31 cellular contexts compared by ENCODE assay signal in genomic region chr5:180898621-180899246, GRCh38. TPM values are rescaled to one million over a fixed set of nuclear protein-coding genes. Genes with fewer than 3 reads are reported as not detected.
A peak's percentile ranks its signal among the peaks of the same experiment; 100 is the strongest.
DNase-seq lines count a peak whose midpoint lies in the region; ATAC-seq, FAIRE-seq and TF ChIP-seq lines count a peak whose summit lies in the region.
"Had no signal": no experiment of that assay in that cellular context is flagged by ENCODE, and none has a peak within 500 bp of the region (broad histone marks: within the 10 kb centered on the region; RNA-seq: fewer than 3 reads in every experiment).

TSS of gene BTNL8 (plus strand) at chr5:180899159. CDS start at chr5:180899311, 152 bp downstream.

- peak; percentile 58 to 93 (median 86) for ATAC-seq in pancreas
- ATAC-seq: naive thymus-derived CD8-positive, alpha-beta T cell; stimulated activated memory B cell treated with anti-CD40 and anti-IgM and Interleukin-4, amounts not matched to agents 10 μg/mL and 1 μg/mL and 100 μg/mL, for 72 hours had no signal

- no peak for TF ChIP-seq CTCF in MCF 10A (IDR thresholded peaks at IDR 0.05; ENCODE audit: unreplicated experiment)
- no peak for TF ChIP-seq CTCF in breast epithelium (IDR thresholded peaks at IDR 0.05)
- TF ChIP-seq CTCF in epithelial cell of esophagus (IDR thresholded peaks at IDR 0.05; ENCODE audit: insufficient read depth, low read depth, low read length, missing control alignments), result no peak
- no peak for TF ChIP-seq CTCF in pancreas (IDR thresholded peaks at IDR 0.05)
- no peak for TF ChIP-seq CTCF in type B pancreatic cell (conservative IDR thresholded peaks at IDR 0.05)

- peaks cover 0 to 15% of the 10 kb centered on the region in 2 donors for H3K9me3 ChIP-seq in breast epithelium
- H3K9me3 ChIP-seq in pancreas, result no peaks in the 10 kb centered on the region
- H3K9me3 ChIP-seq: HAP-1 had no signal

- H3K27ac ChIP-seq in breast epithelium, result no peak within 1 kb of the TSS
- H3K27ac ChIP-seq in pancreas, result peak within 1 kb of the TSS in 2 of 4 donors; percentile 6 to 22
- H3K27ac ChIP-seq: 22Rv1 had no signal

- no TSS peak for BruUV-seq in MCF 10A (replicated peaks; lab: Mats Ljungman, UMichigan)

- POLR2A ChIA-PET in MCF 10A (lab: Yijun Ruan, JAX), result interaction anchor here (1.3 to 1.4 kb wide), 2 partner anchors 11 to 30 kb away, joined by 3 to 6 read pairs; no protein-coding TSS in a partner anchor

- H3K36me3 Mint-ChIP-seq in MCF 10A (ENCODE audit: insufficient read depth, unreplicated experiment) (no peaks in the 10 kb centered on the region), type B pancreatic cell (no peaks in the 10 kb centered on the region)
- H3K36me3 Mint-ChIP-seq: naive thymus-derived CD8-positive, alpha-beta T cell; stimulated activated memory B cell treated with anti-CD40 and anti-IgM and Interleukin-4, amounts not matched to agents 10 μg/mL and 1 μg/mL and 100 μg/mL, for 72 hours had no signal

- WGBS in pancreas, 2 donors, result 62 to 64% methylated on average over 9 of the region's 9 CpGs

- no peaks in the 10 kb centered on the region for H3K36me3 ChIP-seq in breast epithelium
- H3K36me3 ChIP-seq in pancreas, result no peaks in the 10 kb centered on the region
- H3K36me3 ChIP-seq: HAP-1 had no signal

- peak; percentile 29 for FAIRE-seq in pancreas (lab: Jason Lieb, UNC)
- FAIRE-seq: urothelium cell line had no signal

- intact Hi-C loops in MCF 10A (cut with micrococcal nuclease) (no loop called here), breast epithelium (cut with DNase I; ENCODE audit: low total_unique reads) (no loop called here), pancreas (cut with DNase I) (no loop called here)

- no peak for TF ChIP-seq POLR2A in breast epithelium (IDR thresholded peaks at IDR 0.05)

- H3K4me3 ChIP-seq in breast epithelium, result no peak within 1 kb of the TSS
- no peak within 1 kb of the TSS for H3K4me3 ChIP-seq in epithelial cell of esophagus (ENCODE audit: low read length)
- H3K4me3 ChIP-seq in pancreas, result no peak within 1 kb of the TSS
- H3K4me3 ChIP-seq: HAP-1 had no signal

- peak within 1 kb of the TSS; percentile 6 for H3K27ac Mint-ChIP-seq in MCF 10A (ENCODE audit: low read depth, unreplicated experiment)
- H3K27ac Mint-ChIP-seq in type B pancreatic cell, result peak within 1 kb of the TSS; percentile 21
- H3K27ac Mint-ChIP-seq: activated CD4-positive, alpha-beta memory T cell treated with anti-CD3 and anti-CD28 coated beads, Interleukin-2, amount 10 ng/mL, durations not matched to agents 7 days and 5 days; activated naive CD4-positive, alpha-beta T cell treated with anti-CD3 and anti-CD28 coated beads for 36 hours; activated T-helper 1 cell treated with anti-CD3 and anti-CD28 coated beads, Interleukin-12 subunit alpha, Interleukin-12 subunit beta, Interleukin-2, Interleukin-4 antibody, amounts not matched to agents 30 ng/mL and 10 ng/mL and 1 ng/mL, durations not matched to agents 14 hours and 24 hours and 36 hours; stimulated activated memory B cell treated with anti-CD40 and anti-IgM and Interleukin-4, amounts not matched to agents 10 μg/mL and 1 μg/mL and 100 μg/mL, for 72 hours had no signal

- H3K9me3 Mint-ChIP-seq in MCF 10A (ENCODE audit: unreplicated experiment) (no peaks in the 10 kb centered on the region), type B pancreatic cell (peaks cover 4% of the 10 kb centered on the region)

- DNase-seq in MCF 10A (ENCODE audit: unreplicated experiment) (peak; percentile 16), breast epithelium (ENCODE audit: low spot score in 2 of 2) (no peak), epithelial cell of esophagus (ENCODE audit: low read depth) (peak; percentile 51), pancreas (peak in 1 of 6 donors; percentile 36), type B pancreatic cell (ENCODE audit: extremely low spot score, unreplicated experiment) (no peak), DMS 273 treated with DMSO at 0.1 percent for 48 hours (lab: John Stamatoyannopoulos, UW) (no peak)
- DNase-seq in activated T-cell treated with anti-CD3 and anti-CD28 coated beads, Interleukin-2, amount 50 U/mL, for 48 hours, result no peak
- DNase-seq in activated CD4-positive, alpha-beta T cell treated with anti-CD3 and anti-CD28 coated beads for 48 hours, result no peak
- DNase-seq: activated CD4-positive, alpha-beta memory T cell treated with anti-CD3 and anti-CD28 coated beads, Interleukin-2, amount 10 ng/mL, durations not matched to agents 7 days and 5 days; activated CD4-positive, alpha-beta T cell treated with anti-CD3 and anti-CD28 coated beads for 1 hour; activated CD8-positive, alpha-beta memory T cell treated with anti-CD3 and anti-CD28 coated beads, Interleukin-2, amount 50 U/mL, for 4 hours; activated naive CD4-positive, alpha-beta T cell treated with anti-CD3 and anti-CD28 coated beads for 36 hours; C1 segment of cervical spinal cord; COR-L47; naive thymus-derived CD8-positive, alpha-beta T cell; NCI-H1048; NCI-H1694 treated with DMSO at 0.1 percent for 48 hours; Right ventricle myocardium superior; substantia nigra had no signal

- H3K4me1 ChIP-seq in breast epithelium (no peaks in the 10 kb centered on the region), pancreas (peaks cover 0 to 6% (median 4%) of the 10 kb centered on the region in 3 donors)
- H3K4me1 ChIP-seq: HAP-1 had no signal

- peaks cover 6% of the 10 kb centered on the region for H3K4me1 Mint-ChIP-seq in MCF 10A (ENCODE audit: insufficient read depth, unreplicated experiment)
- H3K4me1 Mint-ChIP-seq in type B pancreatic cell (ENCODE audit: unreplicated experiment), result no peaks in the 10 kb centered on the region
- H3K4me1 Mint-ChIP-seq: activated CD4-positive, alpha-beta memory T cell treated with anti-CD3 and anti-CD28 coated beads, Interleukin-2, amount 10 ng/mL, durations not matched to agents 7 days and 5 days; naive thymus-derived CD8-positive, alpha-beta T cell; stimulated activated memory B cell treated with anti-CD40 and anti-IgM and Interleukin-4, amounts not matched to agents 10 μg/mL and 1 μg/mL and 100 μg/mL, for 72 hours had no signal

- no peak within 1 kb of the TSS for H3K4me3 Mint-ChIP-seq in MCF 10A (ENCODE audit: unreplicated experiment)
- H3K4me3 Mint-ChIP-seq in type B pancreatic cell, result peak within 1 kb of the TSS; percentile 22
- H3K4me3 Mint-ChIP-seq: activated CD4-positive, alpha-beta memory T cell treated with anti-CD3 and anti-CD28 coated beads, Interleukin-2, amount 10 ng/mL, durations not matched to agents 7 days and 5 days; activated naive CD4-positive, alpha-beta T cell treated with anti-CD3 and anti-CD28 coated beads for 36 hours; activated T-helper 1 cell treated with anti-CD3 and anti-CD28 coated beads, Interleukin-12 subunit alpha, Interleukin-12 subunit beta, Interleukin-2, Interleukin-4 antibody, amounts not matched to agents 30 ng/mL and 10 ng/mL and 1 ng/mL, durations not matched to agents 14 hours and 24 hours and 36 hours; naive thymus-derived CD8-positive, alpha-beta T cell; stimulated activated memory B cell treated with anti-CD40 and anti-IgM and Interleukin-4, amounts not matched to agents 10 μg/mL and 1 μg/mL and 100 μg/mL, for 72 hours had no signal

- CTCF ChIA-PET in MCF 10A (lab: Yijun Ruan, JAX), result interaction anchor here (1.0 kb wide), 2 partner anchors 29 to 32 kb away, joined by 3 to 4 read pairs; no protein-coding TSS in a partner anchor

- H3K27me3 ChIP-seq in breast epithelium (no peaks in the 10 kb centered on the region), pancreas (no peaks in the 10 kb centered on the region)

- no peaks in the 10 kb centered on the region for H3K27me3 Mint-ChIP-seq in MCF 10A (ENCODE audit: insufficient read depth, unreplicated experiment)
- peaks cover 12% of the 10 kb centered on the region for H3K27me3 Mint-ChIP-seq in type B pancreatic cell
- H3K27me3 Mint-ChIP-seq: activated CD4-positive, alpha-beta memory T cell treated with anti-CD3 and anti-CD28 coated beads, Interleukin-2, amount 10 ng/mL, durations not matched to agents 7 days and 5 days; naive thymus-derived CD8-positive, alpha-beta T cell had no signal

RNA-seq across cellular contexts. Expression of gene BTNL8, which starts in this region (rescaled TPM):
- total RNA-seq in MCF 10A (2022), result not detected in 2 replicates
- total RNA-seq in breast epithelium, result under 1 TPM in 2 of 3 donors, not detected in 1; 0.15 to 0.16 TPM
- 1 to 10 TPM in 1 of 6 donors, under 1 TPM in 3, not detected in 2; 0.23 to 1.5 (median 0.45) TPM for total RNA-seq in pancreas
- under 1 TPM; 0.31 to 0.49 TPM for polyA plus RNA-seq in pancreas
- 0.87 and 2.0 TPM in 2 replicates for total RNA-seq in type B pancreatic cell (ENCODE audit: low replicate concordance)
- total RNA-seq: activated CD4-positive, alpha-beta memory T cell treated with anti-CD3 and anti-CD28 coated beads, Interleukin-2, amount 10 ng/mL, durations not matched to agents 7 days and 5 days; activated naive CD4-positive, alpha-beta T cell treated with anti-CD3 and anti-CD28 coated beads for 36 hours; activated T-helper 1 cell treated with anti-CD3 and anti-CD28 coated beads, Interleukin-12 subunit alpha, Interleukin-12 subunit beta, Interleukin-2, Interleukin-4 antibody, amounts not matched to agents 30 ng/mL and 10 ng/mL and 1 ng/mL, durations not matched to agents 14 hours and 24 hours and 36 hours; chondrocyte; G401; glomerular endothelial cell; LHCN-M2; naive thymus-derived CD8-positive, alpha-beta T cell; NCI-H460; pulmonary artery endothelial cell; Right ventricle myocardium superior; T-helper 2 cell treated with Interferon-gamma antibody and Interleukin-4, amounts not matched to agents 100 ng/mL and 5 ng/mL, for 36 hours had no signal
- polyA plus RNA-seq: naive thymus-derived CD8-positive, alpha-beta T cell had no signal

Comparison
In these comparisons a context has a peak if more than half of its experiments do, and no peak if none do; other contexts are left out.
1. Peak in DNase-seq in MCF 10A; RNA of the gene not detected or under 1 TPM.